ENCODE assay signal across 1 cellular context in the genomic region with DNA sequence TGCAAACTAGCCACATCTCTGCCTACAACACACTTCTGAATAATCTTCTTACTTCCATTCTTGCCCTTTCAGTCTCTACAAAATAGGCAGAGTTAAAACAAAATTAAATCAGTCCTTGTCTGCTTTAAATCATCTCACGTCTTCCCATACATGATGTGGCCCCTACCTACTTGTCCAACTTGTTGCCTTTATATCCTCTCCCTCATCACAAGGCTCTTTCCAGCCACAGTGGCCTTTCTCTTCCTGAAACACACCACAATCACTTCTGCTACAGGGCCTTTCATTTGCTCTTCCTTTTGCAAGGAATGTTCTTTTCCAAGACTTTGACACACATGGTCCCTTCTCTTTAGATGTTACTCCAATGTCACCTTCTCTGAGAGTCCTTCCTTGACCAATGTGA.
TF ChIP-seq lines count a peak whose summit lies in the region.

No MANE protein-coding gene starts in this region.

TF ChIP-seq in SK-N-SH, 30 proteins besides CTCF, POLR2A, EP300 and RAD21 (continued from another document):
- TF ChIP-seq TAF1 (IDR thresholded peaks at IDR 0.05; ENCODE audit: borderline replicate concordance, low read depth, low read length) (no peak), JUND (IDR thresholded peaks at IDR 0.05) (no peak), CHD2 (IDR thresholded peaks at IDR 0.05; ENCODE audit: low read length, partially characterized antibody) (no peak)
- TF ChIP-seq, protein P1, sequence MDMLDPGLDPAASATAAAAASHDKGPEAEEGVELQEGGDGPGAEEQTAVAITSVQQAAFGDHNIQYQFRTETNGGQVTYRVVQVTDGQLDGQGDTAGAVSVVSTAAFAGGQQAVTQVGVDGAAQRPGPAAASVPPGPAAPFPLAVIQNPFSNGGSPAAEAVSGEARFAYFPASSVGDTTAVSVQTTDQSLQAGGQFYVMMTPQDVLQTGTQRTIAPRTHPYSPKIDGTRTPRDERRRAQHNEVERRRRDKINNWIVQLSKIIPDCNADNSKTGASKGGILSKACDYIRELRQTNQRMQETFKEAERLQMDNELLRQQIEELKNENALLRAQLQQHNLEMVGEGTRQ (IDR thresholded peaks at IDR 0.05; ENCODE audit: borderline replicate concordance, low read depth, low read length): no peak
- TF ChIP-seq, protein P2, sequence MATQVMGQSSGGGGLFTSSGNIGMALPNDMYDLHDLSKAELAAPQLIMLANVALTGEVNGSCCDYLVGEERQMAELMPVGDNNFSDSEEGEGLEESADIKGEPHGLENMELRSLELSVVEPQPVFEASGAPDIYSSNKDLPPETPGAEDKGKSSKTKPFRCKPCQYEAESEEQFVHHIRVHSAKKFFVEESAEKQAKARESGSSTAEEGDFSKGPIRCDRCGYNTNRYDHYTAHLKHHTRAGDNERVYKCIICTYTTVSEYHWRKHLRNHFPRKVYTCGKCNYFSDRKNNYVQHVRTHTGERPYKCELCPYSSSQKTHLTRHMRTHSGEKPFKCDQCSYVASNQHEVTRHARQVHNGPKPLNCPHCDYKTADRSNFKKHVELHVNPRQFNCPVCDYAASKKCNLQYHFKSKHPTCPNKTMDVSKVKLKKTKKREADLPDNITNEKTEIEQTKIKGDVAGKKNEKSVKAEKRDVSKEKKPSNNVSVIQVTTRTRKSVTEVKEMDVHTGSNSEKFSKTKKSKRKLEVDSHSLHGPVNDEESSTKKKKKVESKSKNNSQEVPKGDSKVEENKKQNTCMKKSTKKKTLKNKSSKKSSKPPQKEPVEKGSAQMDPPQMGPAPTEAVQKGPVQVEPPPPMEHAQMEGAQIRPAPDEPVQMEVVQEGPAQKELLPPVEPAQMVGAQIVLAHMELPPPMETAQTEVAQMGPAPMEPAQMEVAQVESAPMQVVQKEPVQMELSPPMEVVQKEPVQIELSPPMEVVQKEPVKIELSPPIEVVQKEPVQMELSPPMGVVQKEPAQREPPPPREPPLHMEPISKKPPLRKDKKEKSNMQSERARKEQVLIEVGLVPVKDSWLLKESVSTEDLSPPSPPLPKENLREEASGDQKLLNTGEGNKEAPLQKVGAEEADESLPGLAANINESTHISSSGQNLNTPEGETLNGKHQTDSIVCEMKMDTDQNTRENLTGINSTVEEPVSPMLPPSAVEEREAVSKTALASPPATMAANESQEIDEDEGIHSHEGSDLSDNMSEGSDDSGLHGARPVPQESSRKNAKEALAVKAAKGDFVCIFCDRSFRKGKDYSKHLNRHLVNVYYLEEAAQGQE (IDR thresholded peaks at IDR 0.05; ENCODE audit: low read depth, low read length): no peak
